Comparison of ENCODE assay signal across 23 cellular contexts in genomic region chrX:19825271-19825670, GRCh38.
A peak's percentile ranks its signal among the peaks of the same experiment; 100 is the strongest.
DNase-seq lines count a peak whose midpoint lies in the region; ATAC-seq and TF ChIP-seq lines count a peak whose summit lies in the region.
"Had no signal": no experiment of that assay in that cellular context is flagged by ENCODE, and none has a peak within 500 bp of the region (broad histone marks: within the 10 kb centered on the region; RNA-seq: fewer than 3 reads in every experiment).

No MANE protein-coding gene starts in this region.

- no peak for ATAC-seq in activated naive CD8-positive, alpha-beta T cell treated with anti-CD3 and anti-CD28 coated beads, Interleukin-2, amount 50 U/mL, for 24 hours
- ATAC-seq in GM19324 (IDR thresholded peaks at IDR 0.05; ENCODE audit: low FRiP score, unreplicated experiment) (no peak), GM19023 (IDR thresholded peaks at IDR 0.05; ENCODE audit: unreplicated experiment) (no peak)
- ATAC-seq: HCT116, Right ventricle myocardium inferior had no signal

- H3K27ac ChIP-seq in WERI-Rb-1 (peak overlapping the region; percentile 47), tibial nerve (no peak overlapping the region)
- H3K27ac ChIP-seq: PC-9, SJCRH30 had no signal

- DNase-seq in activated naive CD8-positive, alpha-beta T cell treated with anti-CD3 and anti-CD28 coated beads, Interleukin-2, amount 50 U/mL, for 24 hours, result no peak
- DNase-seq in WERI-Rb-1 (no peak), immature natural killer cell (no peak), tibial nerve (ENCODE audit: low spot score in 2 of 2) (no peak)
- DNase-seq: 8988T, ACHN, BE2C, DMS53, KG1, NCI-H1048, NCI-H1417 treated with DMSO at 0.1 percent for 48 hours, NCI-H1694 treated with DMSO at 0.1 percent for 48 hours, NCI-H2081, NCI-H2227 treated with DMSO at 0.1 percent for 48 hours, NCI-H526 treated with DMSO at 0.1 percent for 48 hours, SJCRH30 had no signal

- no peak for TF ChIP-seq POLR2A in tibial nerve (IDR thresholded peaks at IDR 0.05)

- TF ChIP-seq EP300 in tibial nerve (IDR thresholded peaks at IDR 0.05), result no peak

- H3K4me3 ChIP-seq in WERI-Rb-1 (ENCODE audit: low read depth, low read length) (no peak overlapping the region), tibial nerve (no peak overlapping the region)
- H3K4me3 ChIP-seq: PC-9, SJCRH30 had no signal

- no peaks in the 10 kb centered on the region for H3K9me3 ChIP-seq in WERI-Rb-1 (ENCODE audit: severe bottlenecking)
- no peaks in the 10 kb centered on the region for H3K9me3 ChIP-seq in tibial nerve
- H3K9me3 ChIP-seq: BE2C had no signal

- H3K4me1 Mint-ChIP-seq in activated naive CD8-positive, alpha-beta T cell (ENCODE audit: low read depth), result peaks cover 46% of the 10 kb centered on the region
- H3K4me1 Mint-ChIP-seq in activated naive CD8-positive, alpha-beta T cell treated with anti-CD3 and anti-CD28 coated beads, Interleukin-2, amount 50 U/mL, for 24 hours, result peaks cover 44% of the 10 kb centered on the region
- H3K4me1 Mint-ChIP-seq in immature natural killer cell, result peaks cover 52 to 77% of the 10 kb centered on the region in 2 donors

- no peaks in the 10 kb centered on the region for H3K36me3 Mint-ChIP-seq in activated naive CD8-positive, alpha-beta T cell
- H3K36me3 Mint-ChIP-seq in activated naive CD8-positive, alpha-beta T cell treated with anti-CD3 and anti-CD28 coated beads, Interleukin-2, amount 50 U/mL, for 24 hours (ENCODE audit: low read depth), result peaks cover 6% of the 10 kb centered on the region
- peaks cover 0 to 7% (median 0%) of the 10 kb centered on the region in 3 donors for H3K36me3 Mint-ChIP-seq in immature natural killer cell

- H3K27me3 ChIP-seq in WERI-Rb-1 (ENCODE audit: insufficient read depth, low read depth, severe bottlenecking), result no peaks in the 10 kb centered on the region
- H3K27me3 ChIP-seq in tibial nerve, result no peaks in the 10 kb centered on the region
- H3K27me3 ChIP-seq: BE2C, SJCRH30 had no signal

- H3K27me3 Mint-ChIP-seq in activated naive CD8-positive, alpha-beta T cell, result no peaks in the 10 kb centered on the region
- H3K27me3 Mint-ChIP-seq in activated naive CD8-positive, alpha-beta T cell treated with anti-CD3 and anti-CD28 coated beads, Interleukin-2, amount 50 U/mL, for 24 hours, result no peaks in the 10 kb centered on the region
- peaks cover 2 to 7% (median 3%) of the 10 kb centered on the region in 3 donors for H3K27me3 Mint-ChIP-seq in immature natural killer cell (ENCODE audit: low read depth in 3 of 3)

- H3K27ac Mint-ChIP-seq in activated naive CD8-positive, alpha-beta T cell, result peak overlapping the region; percentile 41
- no peak overlapping the region for H3K27ac Mint-ChIP-seq in activated naive CD8-positive, alpha-beta T cell treated with anti-CD3 and anti-CD28 coated beads, Interleukin-2, amount 50 U/mL, for 24 hours
- H3K27ac Mint-ChIP-seq in immature natural killer cell, result peak overlapping the region; percentile 55 to 91 (median 88)
- H3K27ac Mint-ChIP-seq: CD14-positive monocyte had no signal

- peaks cover 0 to 4% (median 0%) of the 10 kb centered on the region in 4 donors for H3K4me1 ChIP-seq in tibial nerve
- H3K4me1 ChIP-seq: BE2C, SJCRH30 had no signal

- no peaks in the 10 kb centered on the region for H3K36me3 ChIP-seq in WERI-Rb-1
- no peaks in the 10 kb centered on the region for H3K36me3 ChIP-seq in tibial nerve
- H3K36me3 ChIP-seq: BE2C, SJCRH30 had no signal

- WGBS in tibial nerve, 2 donors, result 88 to 97% methylated on average over 3 of the region's 3 CpGs

- no peak for TF ChIP-seq CTCF in WERI-Rb-1 (IDR thresholded peaks at IDR 0.05; ENCODE audit: low read depth, low read length)
- TF ChIP-seq CTCF in tibial nerve (IDR thresholded peaks at IDR 0.05), result no peak

- H3K4me3 Mint-ChIP-seq in activated naive CD8-positive, alpha-beta T cell, result no peak overlapping the region
- H3K4me3 Mint-ChIP-seq in activated naive CD8-positive, alpha-beta T cell treated with anti-CD3 and anti-CD28 coated beads, Interleukin-2, amount 50 U/mL, for 24 hours, result no peak overlapping the region
- H3K4me3 Mint-ChIP-seq in immature natural killer cell, result peak overlapping the region in 4 of 5 donors; percentile 28 to 66 (median 49)
- H3K4me3 Mint-ChIP-seq: CD14-positive monocyte had no signal

- H3K9me3 Mint-ChIP-seq in activated naive CD8-positive, alpha-beta T cell (ENCODE audit: low read depth), result no peaks in the 10 kb centered on the region
- H3K9me3 Mint-ChIP-seq in activated naive CD8-positive, alpha-beta T cell treated with anti-CD3 and anti-CD28 coated beads, Interleukin-2, amount 50 U/mL, for 24 hours, result no peaks in the 10 kb centered on the region
- H3K9me3 Mint-ChIP-seq in immature natural killer cell, result no peaks in the 10 kb centered on the region

Comparison
In these comparisons a context has a peak if more than half of its experiments do, and no peak if none do; other contexts are left out.
1. H3K4me3 Mint-ChIP-seq: peak in immature natural killer cell (4 of 5); none in activated naive CD8-positive, alpha-beta T cell (single experiment) and activated naive CD8-positive, alpha-beta T cell treated with anti-CD3 and anti-CD28 coated beads, Interleukin-2, amount 50 U/mL, for 24 hours (single experiment).